ENCODE assay signal across 27 cellular contexts in the genomic region with DNA sequence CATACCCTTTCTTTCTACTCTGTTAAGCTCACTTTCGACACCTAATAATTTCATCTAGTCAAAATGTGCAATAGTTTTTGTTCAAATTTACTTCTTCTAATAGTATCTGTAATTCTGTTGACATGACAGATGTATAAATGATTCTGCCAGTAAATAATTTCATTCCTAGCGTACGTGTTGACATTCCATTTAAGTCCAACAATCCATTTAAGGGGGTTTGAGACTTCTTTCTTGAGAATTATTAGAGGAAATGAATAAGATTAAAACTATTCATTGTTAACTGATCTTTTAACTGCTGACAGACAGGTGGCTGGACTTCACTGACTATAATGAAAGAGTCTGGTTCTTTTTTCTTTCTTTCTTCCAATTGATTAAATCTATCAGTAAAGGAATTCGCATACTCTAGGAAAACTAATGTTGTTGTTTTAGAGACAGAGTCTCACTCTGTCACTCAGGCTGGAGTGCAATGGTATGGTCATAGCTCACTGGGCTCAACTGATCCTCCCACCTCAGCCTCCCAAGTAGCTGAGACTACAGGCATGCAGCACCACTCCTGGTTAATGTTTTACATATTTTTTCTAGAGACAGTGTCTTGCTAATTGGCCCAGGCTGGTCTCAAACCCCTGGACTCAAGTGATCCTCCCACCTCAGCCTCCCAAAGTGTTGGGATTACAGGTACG. TPM values are rescaled to one million over a fixed set of nuclear protein-coding genes. Genes with fewer than 3 reads are reported as not detected.
A peak's percentile ranks its signal among the peaks of the same experiment; 100 is the strongest.
DNase-seq lines count a peak whose midpoint lies in the region; ATAC-seq and TF ChIP-seq lines count a peak whose summit lies in the region.
"Had no signal": no experiment of that assay in that cellular context is flagged by ENCODE, and none has a peak within 500 bp of the region (broad histone marks: within the 10 kb centered on the region; RNA-seq: fewer than 3 reads in every experiment).

No MANE protein-coding gene starts in this region.

- peaks cover 7% of the 10 kb centered on the region for H3K4me1 Mint-ChIP-seq in neural progenitor cell

- peaks cover 3% of the 10 kb centered on the region for H3K27me3 Mint-ChIP-seq in neural progenitor cell (ENCODE audit: insufficient read depth, low read depth)
- H3K27me3 Mint-ChIP-seq: effector memory CD8-positive, alpha-beta T cell; T-cell had no signal

- peak overlapping the region; percentile 78 to 82 for H3K27ac ChIP-seq in ascending aorta
- no peak overlapping the region for H3K27ac ChIP-seq in neural progenitor cell
- H3K27ac ChIP-seq: SJSA1 had no signal

- intact Hi-C loops in ascending aorta (cut with DNase I): loop anchor here (5.0 kb wide), 3 partner anchors 36 to 89 kb away; no protein-coding TSS in a partner anchor

- H3K36me3 ChIP-seq in ascending aorta: no peaks in the 10 kb centered on the region
- no peaks in the 10 kb centered on the region for H3K36me3 ChIP-seq in neural progenitor cell
- no peaks in the 10 kb centered on the region for H3K36me3 ChIP-seq in BE2C
- H3K36me3 ChIP-seq: esophagus muscularis mucosa, lower lobe of right lung, SJSA1 had no signal

- TF ChIP-seq CTCF in ascending aorta (IDR thresholded peaks at IDR 0.05) (no peak), neural progenitor cell (IDR thresholded peaks at IDR 0.05) (no peak), BE2C (IDR thresholded peaks at IDR 0.05; ENCODE audit: low read depth, low read length) (no peak)

- no peaks in the 10 kb centered on the region for H3K36me3 Mint-ChIP-seq in neural progenitor cell

- no peak overlapping the region for H3K27ac Mint-ChIP-seq in neural progenitor cell
- H3K27ac Mint-ChIP-seq: activated CD8-positive, alpha-beta T cell treated with anti-CD3 and anti-CD28 coated beads, Interleukin-2, amount 10 ng/mL, durations not matched to agents 7 days and 5 days; effector memory CD8-positive, alpha-beta T cell; H9; T-cell had no signal

- H3K27me3 ChIP-seq in ascending aorta (no peaks in the 10 kb centered on the region), neural progenitor cell (no peaks in the 10 kb centered on the region), BE2C (no peaks in the 10 kb centered on the region)
- H3K27me3 ChIP-seq: esophagus muscularis mucosa, SJSA1 had no signal

- H3K4me2 ChIP-seq in neural progenitor cell: no peak overlapping the region

- H3K79me2 ChIP-seq in neural progenitor cell (ENCODE audit: low read depth): no peaks in the 10 kb centered on the region

- H4K20me1 ChIP-seq in neural progenitor cell (ENCODE audit: low read depth): no peaks in the 10 kb centered on the region

- no peaks in the 10 kb centered on the region for H3F3A ChIP-seq in neural progenitor cell (ENCODE audit: low read depth)

- peak; percentile 65 for ATAC-seq in GM18517 (IDR thresholded peaks at IDR 0.05; ENCODE audit: unreplicated experiment)
- ATAC-seq in HG02623 (IDR thresholded peaks at IDR 0.05; ENCODE audit: unreplicated experiment): peak; percentile 54
- ATAC-seq: activated CD4-positive, CD25-positive, alpha-beta regulatory T cell treated with anti-CD3 and anti-CD28 coated beads, Interleukin-2, amount 50 U/mL, for 24 hours; activated CD8-positive, alpha-beta T cell treated with anti-CD3 and anti-CD28 coated beads, Interleukin-2, amount 10 ng/mL, durations not matched to agents 7 days and 5 days; effector memory CD8-positive, alpha-beta T cell; lower lobe of right lung; mucosa of descending colon; Panc1; T-cell had no signal

- H2AFZ ChIP-seq in neural progenitor cell (replicated peaks): no peak overlapping the region

- H3K4me1 ChIP-seq in ascending aorta: peaks cover 8 to 47% of the 10 kb centered on the region in 2 donors
- H3K4me1 ChIP-seq in neural progenitor cell: no peaks in the 10 kb centered on the region
- no peaks in the 10 kb centered on the region for H3K4me1 ChIP-seq in BE2C
- H3K4me1 ChIP-seq: SJSA1 had no signal

- no peak overlapping the region for H3K9ac ChIP-seq in neural progenitor cell

- no peaks in the 10 kb centered on the region for H3K9me3 Mint-ChIP-seq in neural progenitor cell
- H3K9me3 Mint-ChIP-seq: effector memory CD8-positive, alpha-beta T cell; H9; nephron; T-cell had no signal

- H3K4me3 ChIP-seq in ascending aorta (no peak overlapping the region), neural progenitor cell (no peak overlapping the region), BE2C (ENCODE audit: low read depth, low read length) (no peak overlapping the region)
- H3K4me3 ChIP-seq: esophagus muscularis mucosa, lower lobe of right lung, mucosa of descending colon, SJSA1 had no signal

- no peak for DNase-seq in ascending aorta (ENCODE audit: low spot score in 2 of 2)
- DNase-seq in left kidney (ENCODE audit: low read depth, low spot score): peak; percentile 51
- no peak for DNase-seq in NCI-H2029 (lab: John Stamatoyannopoulos, UW)
- DNase-seq in neural progenitor cell (ENCODE audit: low spot score): no peak
- DNase-seq in NCI-H2171 treated with DMSO at 0.1 percent for 48 hours (lab: John Stamatoyannopoulos, UW): no peak
- no peak for DNase-seq in BE2C
- DNase-seq: activated CD8-positive, alpha-beta T cell treated with anti-CD3 and anti-CD28 coated beads, Interleukin-2, amount 10 ng/mL, durations not matched to agents 7 days and 5 days; activated effector memory CD4-positive, alpha-beta T cell treated with anti-CD3 and anti-CD28 coated beads, Interleukin-2, amount 50 U/mL, for 16 hours; activated T-cell treated with anti-CD3 and anti-CD28 coated beads for 4 hours; effector memory CD8-positive, alpha-beta T cell; EL; H9; hippocampal formation; KBM-7; lower lobe of right lung; mucosa of descending colon; NCI-H2171; NCI-H524 treated with DMSO at 0.1 percent for 48 hours; T-cell; trophoblast cell had no signal

- H3K9me3 ChIP-seq in ascending aorta: no peaks in the 10 kb centered on the region
- H3K9me3 ChIP-seq in neural progenitor cell (ENCODE audit: low read depth): no peaks in the 10 kb centered on the region
- H3K9me3 ChIP-seq in BE2C: no peaks in the 10 kb centered on the region
- H3K9me3 ChIP-seq: esophagus muscularis mucosa, lower lobe of right lung, mucosa of descending colon, SJSA1 had no signal

- no peak overlapping the region for H3K4me3 Mint-ChIP-seq in neural progenitor cell
- H3K4me3 Mint-ChIP-seq: activated CD8-positive, alpha-beta T cell treated with anti-CD3 and anti-CD28 coated beads, Interleukin-2, amount 10 ng/mL, durations not matched to agents 7 days and 5 days; effector memory CD8-positive, alpha-beta T cell; H9; nephron; T-cell had no signal

RNA-seq across cellular contexts. Expression of a gene that starts 55.9 kb away (rescaled TPM):
- total RNA-seq in ascending aorta (40.9 TPM), neural progenitor cell (ENCODE audit: low replicate concordance) (0.02 and 0.28 TPM in 2 replicates)
- 2.3 TPM for polyA plus RNA-seq in BE2C (2012; ENCODE audit: insufficient read depth, insufficient read length, low read depth)

Comparison
In these comparisons a context has a peak if more than half of its experiments do, and no peak if none do; other contexts are left out.
1. RNA of a gene that starts 55.9 kb away (total RNA-seq): 40.9 TPM in ascending aorta (single experiment); 0.02 to 0.28 TPM in neural progenitor cell; every median in the first group is over 10 times any median in the second.